In genomic region chr6:71012871-71013456, GRCh38 we compare ENCODE assay signal across 8 cellular contexts. TPM values are rescaled to one million over a fixed set of nuclear protein-coding genes. Genes with fewer than 3 reads are reported as not detected.
DNase-seq lines count a peak whose midpoint lies in the region; ATAC-seq, FAIRE-seq and TF ChIP-seq lines count a peak whose summit lies in the region.

No MANE protein-coding gene starts in this region.

- H3K9ac ChIP-seq in keratinocyte (ENCODE audit: control insufficient read depth, extremely low read depth, insufficient read depth, low read length), result no peak overlapping the region

- 19 to 30% methylated on average over 5 of the region's 5 CpGs for WGBS in thyroid gland, 2 donors

- no peak overlapping the region for H2AFZ ChIP-seq in keratinocyte (ENCODE audit: control insufficient read depth, low read length)

- no peaks in the 10 kb centered on the region for H3K36me3 Mint-ChIP-seq in activated CD8-positive, alpha-beta memory T cell treated with anti-CD3 and anti-CD28 coated beads, Interleukin-2, amount 10 ng/mL, durations not matched to agents 7 days and 5 days
- no peaks in the 10 kb centered on the region for H3K36me3 Mint-ChIP-seq in brain

- no peak overlapping the region for H3K4me3 ChIP-seq in keratinocyte (ENCODE audit: control insufficient read depth in 2 of 3, extremely low read depth in 1 of 3, insufficient read depth in 2 of 3, low read depth in 1 of 3, low read length in 3 of 3)
- no peak overlapping the region for H3K4me3 ChIP-seq in thyroid gland (replicated peaks in 1 of 3)

- H3K4me3 Mint-ChIP-seq in activated CD8-positive, alpha-beta memory T cell treated with anti-CD3 and anti-CD28 coated beads, Interleukin-2, amount 10 ng/mL, durations not matched to agents 7 days and 5 days, result no peak overlapping the region
- peak overlapping the region in 2 of 5 experiments; percentile 4 to 28 for H3K4me3 Mint-ChIP-seq in brain

- dilution Hi-C loops in keratinocyte (cut with MboI; ENCODE audit: extremely low pct_ligation_motif_present, low sequenced_read_pairs), result no loop called here

- ATAC-seq in activated CD8-positive, alpha-beta memory T cell treated with anti-CD3 and anti-CD28 coated beads, Interleukin-2, amount 10 ng/mL, durations not matched to agents 7 days and 5 days, result peak; percentile 76
- ATAC-seq in GM21360 (IDR thresholded peaks at IDR 0.05; ENCODE audit: unreplicated experiment) (peak; percentile 87), HG03460 (IDR thresholded peaks at IDR 0.05; ENCODE audit: unreplicated experiment) (peak; percentile 86)

- H3K4me1 Mint-ChIP-seq in activated CD8-positive, alpha-beta memory T cell treated with anti-CD3 and anti-CD28 coated beads, Interleukin-2, amount 10 ng/mL, durations not matched to agents 7 days and 5 days, result no peaks in the 10 kb centered on the region
- H3K4me1 Mint-ChIP-seq in brain, result peaks cover 21% of the 10 kb centered on the region

- peaks cover 11% of the 10 kb centered on the region for H3K27me3 Mint-ChIP-seq in activated CD8-positive, alpha-beta memory T cell treated with anti-CD3 and anti-CD28 coated beads, Interleukin-2, amount 10 ng/mL, durations not matched to agents 7 days and 5 days
- no peaks in the 10 kb centered on the region for H3K27me3 Mint-ChIP-seq in brain

- H3K9me3 Mint-ChIP-seq in activated CD8-positive, alpha-beta memory T cell treated with anti-CD3 and anti-CD28 coated beads, Interleukin-2, amount 10 ng/mL, durations not matched to agents 7 days and 5 days (ENCODE audit: low read depth), result no peaks in the 10 kb centered on the region
- H3K9me3 Mint-ChIP-seq in brain, result peaks cover 0 to 19% (median 9%) of the 10 kb centered on the region in 5 experiments

- no peak overlapping the region for H3K27ac Mint-ChIP-seq in activated CD8-positive, alpha-beta memory T cell treated with anti-CD3 and anti-CD28 coated beads, Interleukin-2, amount 10 ng/mL, durations not matched to agents 7 days and 5 days
- peak overlapping the region in 3 of 5 experiments; percentile 23 to 51 (median 40) for H3K27ac Mint-ChIP-seq in brain

- DNase-seq in activated CD8-positive, alpha-beta memory T cell treated with anti-CD3 and anti-CD28 coated beads, Interleukin-2, amount 10 ng/mL, durations not matched to agents 7 days and 5 days, result no peak
- DNase-seq in activated CD8-positive, alpha-beta memory T cell treated with anti-CD3 and anti-CD28 coated beads, Interleukin-2, amount 50 U/mL, for 4 hours, result no peak
- DNase-seq in NCI-H526 treated with DMSO at 0.1 percent for 48 hours (lab: John Stamatoyannopoulos, UW), result peak; percentile 82
- DNase-seq in keratinocyte (ENCODE audit: low read depth, low spot score), result no peak
- peak in 1 of 2 donors; percentile 9 for DNase-seq in thyroid gland

- H3K9me3 ChIP-seq in keratinocyte (ENCODE audit: control insufficient read depth, low read depth, low read length) (no peaks in the 10 kb centered on the region), thyroid gland (no peaks in the 10 kb centered on the region)

- no peaks in the 10 kb centered on the region for H3K36me3 ChIP-seq in keratinocyte (ENCODE audit: control insufficient read depth in 2 of 2, extremely low read depth in 1 of 2, insufficient read depth in 2 of 2, low read length in 2 of 2)
- H3K36me3 ChIP-seq in thyroid gland, result no peaks in the 10 kb centered on the region

- CTCF ChIA-PET in activated CD8-positive, alpha-beta memory T cell treated with anti-CD3 and anti-CD28 coated beads, Interleukin-2, amount 10 ng/mL, durations not matched to agents 7 days and 5 days (lab: Charles Lee), result interaction anchor here (0.9 to 2.3 kb wide), 3 partner anchors 648 to 706 kb away, joined by 3 to 5 read pairs (median 3); no protein-coding TSS in a partner anchor

- peak; percentile 79 to 94 for TF ChIP-seq CTCF in brain (conservative IDR thresholded peaks at IDR 0.05)
- TF ChIP-seq CTCF in keratinocyte (optimal IDR thresholded peaks at IDR 0.05 in 1 of 3, IDR thresholded peaks at IDR 0.05 in 1 of 3, conservative IDR thresholded peaks at IDR 0.05 in 1 of 3; ENCODE audit: extremely low read depth in 1 of 3, insufficient read depth in 2 of 3, low read length in 3 of 3), result peak; percentile 62 to 81 (median 72)
- peak; percentile 27 to 75 (median 62) for TF ChIP-seq CTCF in thyroid gland (IDR thresholded peaks at IDR 0.05)

- H3K79me2 ChIP-seq in keratinocyte (ENCODE audit: control insufficient read depth, insufficient read depth, low read length), result no peaks in the 10 kb centered on the region

- no peak for TF ChIP-seq POLR2A in thyroid gland (IDR thresholded peaks at IDR 0.05)

- peaks cover 19% of the 10 kb centered on the region for H3K27me3 ChIP-seq in keratinocyte (ENCODE audit: control insufficient read depth, extremely low read depth, insufficient read depth, low read length)
- no peaks in the 10 kb centered on the region for H3K27me3 ChIP-seq in thyroid gland

- intact Hi-C loops in thyroid gland (cut with DNase I), result no loop called here

- H3K4me2 ChIP-seq in keratinocyte (ENCODE audit: control insufficient read depth, extremely low read depth, insufficient read depth, low read depth, low read length), result no peak overlapping the region

- FAIRE-seq in keratinocyte (lab: Jason Lieb, UNC), result peak; percentile 75

- no peaks in the 10 kb centered on the region for H4K20me1 ChIP-seq in keratinocyte (ENCODE audit: control insufficient read depth, extremely low read depth, insufficient read depth, low read length)

- H3K27ac ChIP-seq in keratinocyte (ENCODE audit: control insufficient read depth, insufficient read depth, low read length), result no peak overlapping the region
- no peak overlapping the region for H3K27ac ChIP-seq in thyroid gland

- no peaks in the 10 kb centered on the region for H3K4me1 ChIP-seq in keratinocyte (ENCODE audit: control insufficient read depth, extremely low read depth, insufficient read depth, low read length)
- H3K4me1 ChIP-seq in thyroid gland, result no peaks in the 10 kb centered on the region

- H3K9me1 ChIP-seq in keratinocyte (ENCODE audit: control insufficient read depth, extremely low read depth, insufficient read depth, low read length), result no peaks in the 10 kb centered on the region

RNA-seq across cellular contexts. Expression of gene B3GAT2, which starts 56.1 kb away (rescaled TPM):
- total RNA-seq in activated CD8-positive, alpha-beta memory T cell treated with anti-CD3 and anti-CD28 coated beads, Interleukin-2, amount 10 ng/mL, durations not matched to agents 7 days and 5 days, result under 1 TPM in 1 of 2 experiments, not detected in 1; 0.07 TPM
- polyA plus RNA-seq in brain (ENCODE audit: insufficient read depth, low read depth, low replicate concordance) (3.6 TPM), keratinocyte (0.01 TPM in 1 of 3 replicates, not detected in the others)
- not detected for polyA plus RNA-seq in keratinocyte (2011; ENCODE audit: low read depth)
- 0.02 TPM in 1 of 2 replicates, not detected in the other for polyA plus RNA-seq in keratinocyte (2011; cell fraction: cytosol; rRNA removed)
- not detected in 2 replicates for polyA plus RNA-seq in keratinocyte (2011; cell fraction: nucleus; rRNA removed)
- polyA plus RNA-seq in keratinocyte (2012; ENCODE audit: low replicate concordance), result 0.07 and 0.47 TPM in 2 replicates
- polyA minus RNA-seq in keratinocyte, result not detected in 3 replicates
- polyA minus RNA-seq in keratinocyte (2011; cell fraction: cytosol; rRNA and poly(A)+ RNA removed), result not detected
- not detected in 2 replicates for polyA minus RNA-seq in keratinocyte (2011; cell fraction: nucleus; rRNA and poly(A)+ RNA removed)
- not detected for total RNA-seq in thyroid gland
